In the genomic region with DNA sequence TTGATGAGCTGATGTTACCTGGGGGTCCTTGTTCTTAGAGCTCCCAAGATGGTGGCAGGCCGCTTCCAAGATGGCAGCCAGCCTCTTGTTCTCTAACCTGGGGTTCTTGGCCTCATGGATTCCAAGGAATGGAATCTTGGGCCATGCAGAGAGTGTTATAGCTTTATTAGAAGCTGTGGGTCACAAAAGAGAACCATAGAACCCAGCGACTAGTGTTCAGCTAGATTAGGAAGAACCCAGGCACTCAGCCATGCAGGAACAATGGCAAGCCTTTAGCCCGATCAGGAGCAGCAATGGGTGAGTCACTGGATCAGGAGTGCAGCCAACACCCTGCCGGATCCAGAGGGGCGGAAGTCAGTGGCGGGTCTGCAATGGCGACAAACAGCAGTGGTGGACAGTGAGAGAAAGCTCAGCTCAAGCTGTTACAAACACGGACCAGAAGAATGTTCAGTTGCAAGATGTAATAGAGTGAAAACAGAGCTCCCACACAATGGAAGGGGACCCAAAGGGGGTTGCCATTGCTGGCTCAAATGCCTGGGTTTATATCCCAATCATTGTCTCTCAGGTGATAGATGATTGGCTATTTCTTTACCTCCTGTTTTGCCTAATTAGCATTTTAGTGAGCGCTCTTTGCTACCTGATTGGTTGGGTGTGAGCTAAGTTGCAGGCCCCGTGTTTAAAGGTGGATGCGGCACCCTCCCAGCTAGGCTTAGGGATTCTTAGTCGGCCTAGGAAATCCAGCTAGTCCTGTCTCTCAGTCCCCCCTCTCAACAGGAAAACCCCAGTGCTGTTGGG, we compare ENCODE assay signal across 8 cellular contexts. TPM values are rescaled to one million over a fixed set of nuclear protein-coding genes. Genes with fewer than 3 reads are reported as not detected.
DNase-seq lines count a peak whose midpoint lies in the region; ATAC-seq and TF ChIP-seq lines count a peak whose summit lies in the region.
"Not testable (repeated sequence)": the region's sequence is repeated elsewhere in the genome, so short reads cannot be mapped to it uniquely, and the experiment has no call there.

No MANE protein-coding gene starts in this region.

- DNase-seq in adrenal gland, result peak in 6 of 7 donors; percentile 61 to 79 (median 76)
- DNase-seq in choroid plexus epithelial cell (ENCODE audit: low read depth), result peak; percentile 52
- DNase-seq in foreskin keratinocyte, result peak in 1 of 2 donors; percentile 36
- peak; percentile 66 for DNase-seq in inferior parietal cortex (ENCODE audit: extremely low spot score)
- peak; percentile 76 for DNase-seq in occipital lobe (lab: John Stamatoyannopoulos, UW)
- peak; percentile 65 for DNase-seq in stomach

- H3K27ac ChIP-seq in ACC112 (ENCODE audit: low read depth, low read length); foreskin keratinocyte: not testable (repeated sequence)
- H3K27ac ChIP-seq in adrenal gland (peak overlapping the region in 1 of 5 donors; percentile 4), stomach (peak overlapping the region in 2 of 5 donors; percentile 7 to 12)

- H3K4me3 ChIP-seq in ACC112 (ENCODE audit: low read depth, low read length); adrenal gland; choroid plexus epithelial cell (ENCODE audit: low read depth, low read length); stomach: not testable (repeated sequence)

- intact Hi-C loops in adrenal gland (cut with DNase I); stomach (cut with DNase I; ENCODE audit: low total_unique reads): not testable (repeated sequence)

- not testable (repeated sequence) for H3K36me3 ChIP-seq in ACC112 (ENCODE audit: insufficient read depth, low read length); adrenal gland (replicated peaks in 1 of 2); stomach

- H3K4me1 ChIP-seq in ACC112 (ENCODE audit: control insufficient read depth, insufficient read depth, low read length, unreplicated experiment) (peaks cover 32% of the 10 kb centered on the region), stomach (peaks cover 0 to 37% (median 7%) of the 10 kb centered on the region in 4 donors)
- H3K4me1 ChIP-seq in adrenal gland (replicated peaks in 1 of 2); foreskin keratinocyte: not testable (repeated sequence)

- not testable (repeated sequence) for H3K27me3 ChIP-seq in ACC112 (ENCODE audit: insufficient read depth, low read length); adrenal gland; foreskin keratinocyte; stomach

- TF ChIP-seq POLR2A in adrenal gland (IDR thresholded peaks at IDR 0.05); stomach (IDR thresholded peaks at IDR 0.05): not testable (repeated sequence)

- not testable (repeated sequence) for TF ChIP-seq CTCF in adrenal gland (IDR thresholded peaks at IDR 0.05); choroid plexus epithelial cell (conservative IDR thresholded peaks at IDR 0.05; ENCODE audit: low read depth, low read length); foreskin keratinocyte (conservative IDR thresholded peaks at IDR 0.05); stomach (IDR thresholded peaks at IDR 0.05)

- H3K79me2 ChIP-seq in ACC112 (ENCODE audit: control insufficient read depth, insufficient read depth, low read length, unreplicated experiment), result not testable (repeated sequence)

- H2AFZ ChIP-seq in ACC112 (ENCODE audit: low read length, unreplicated experiment), result peak overlapping the region; percentile 56

- ATAC-seq in foreskin keratinocyte, result peak; percentile 72

- not testable (repeated sequence) for TF ChIP-seq RAD21 in Ishikawa (IDR thresholded peaks at IDR 0.05; ENCODE audit: low read depth)

- TF ChIP-seq EP300 in Ishikawa (IDR thresholded peaks at IDR 0.05; ENCODE audit: borderline replicate concordance); stomach (IDR thresholded peaks at IDR 0.05): not testable (repeated sequence)

- 64 to 76% (median 68%) methylated on average over 9 to 12 of the region's 12 CpGs for WGBS in adrenal gland, 4 donors
- WGBS in stomach, 5 donors, result 57 to 71% (median 62%) methylated on average over 12 of the region's 12 CpGs

- not testable (repeated sequence) for H3K9me3 ChIP-seq in adrenal gland (replicated peaks in 1 of 3); stomach

TF ChIP-seq in Ishikawa, 13 proteins besides CTCF, POLR2A, EP300 and RAD21:
- peak; percentile 47; the same call in 1 of the 2 replicates for TF ChIP-seq YY1 (IDR thresholded peaks at IDR 0.05; ENCODE audit: low read depth)

RNA-seq across cellular contexts. Expression of gene CSF1, which starts 58.2 kb away (rescaled TPM):
- total RNA-seq in adrenal gland (100 to 1,000 TPM in 6 of 8 donors, 10 to 100 TPM in 2; 34.9 to 295 (median 116) TPM), foreskin keratinocyte (1.8 and 1.9 TPM in 2 replicates), occipital lobe (3.9 TPM), stomach (10 to 100 TPM in 4 of 5 donors, 1 to 10 TPM in 1; 9.4 to 82.3 (median 47.1) TPM)
- polyA plus RNA-seq in adrenal gland (10 to 100 TPM; 23.3 to 26.5 (median 24.5) TPM), foreskin keratinocyte (1.2 TPM in 2 replicates), stomach (1 to 10 TPM; 6.6 to 9.8 (median 9.1) TPM)
